In genomic region chr20:53929399-53929798, GRCh38 we compare ENCODE assay signal across 16 cellular contexts.
DNase-seq lines count a peak whose midpoint lies in the region; ATAC-seq and TF ChIP-seq lines count a peak whose summit lies in the region.
"Had no signal": no experiment of that assay in that cellular context is flagged by ENCODE, and none has a peak within 500 bp of the region (broad histone marks: within the 10 kb centered on the region; RNA-seq: fewer than 3 reads in every experiment).

No MANE protein-coding gene starts in this region.

- peaks cover 6 to 11% of the 10 kb centered on the region in 2 donors for H3K4me1 ChIP-seq in mucosa of rectum (ENCODE audit: control insufficient read depth in 2 of 2, insufficient read depth in 2 of 2, low read length in 2 of 2)

- H3K4me3 Mint-ChIP-seq in CD14-positive monocyte (no peak overlapping the region), IgD-negative memory B cell (peak overlapping the region in 2 of 4 donors; percentile 64 to 88), T-helper 17 cell (no peak overlapping the region)
- H3K4me3 Mint-ChIP-seq: CD4-positive, CD25-positive, alpha-beta regulatory T cell; HFFc6 had no signal

- H3K4me1 Mint-ChIP-seq in CD14-positive monocyte, result peaks cover 70% of the 10 kb centered on the region
- H3K4me1 Mint-ChIP-seq in IgD-negative memory B cell, result peaks cover 60 to 70% (median 69%) of the 10 kb centered on the region in 3 donors
- peaks cover 23% of the 10 kb centered on the region for H3K4me1 Mint-ChIP-seq in T-helper 17 cell

- H3K27me3 ChIP-seq in mucosa of rectum (ENCODE audit: control insufficient read depth in 2 of 2, insufficient read depth in 2 of 2, low read length in 2 of 2), result no peaks in the 10 kb centered on the region

- H3K36me3 ChIP-seq in mucosa of rectum (ENCODE audit: control insufficient read depth in 2 of 2, insufficient read depth in 2 of 2, low read length in 2 of 2), result no peaks in the 10 kb centered on the region

- H3K36me3 Mint-ChIP-seq in CD14-positive monocyte (peaks cover 0 to 3% of the 10 kb centered on the region in 2 donors), IgD-negative memory B cell (no peaks in the 10 kb centered on the region), T-helper 17 cell (ENCODE audit: low read depth) (no peaks in the 10 kb centered on the region)
- H3K36me3 Mint-ChIP-seq: CD4-positive, CD25-positive, alpha-beta regulatory T cell had no signal

- TF ChIP-seq CTCF in CD14-positive monocyte (IDR thresholded peaks at IDR 0.05), result no peak

- peak overlapping the region; percentile 52 to 58 for H3K27ac ChIP-seq in mucosa of rectum (ENCODE audit: low read depth in 2 of 2, low read length in 2 of 2)
- H3K27ac ChIP-seq: SK-N-MC had no signal

- no peak overlapping the region for H3K9ac ChIP-seq in mucosa of rectum (ENCODE audit: low read depth in 1 of 2, low read length in 2 of 2)

- H3K27me3 Mint-ChIP-seq in CD14-positive monocyte (ENCODE audit: low read depth in 3 of 3) (peaks cover 0 to 2% (median 2%) of the 10 kb centered on the region in 3 donors), IgD-negative memory B cell (no peaks in the 10 kb centered on the region), T-helper 17 cell (no peaks in the 10 kb centered on the region)

- H3K4me3 ChIP-seq in mucosa of rectum (ENCODE audit: low read length in 2 of 2), result no peak overlapping the region
- H3K4me3 ChIP-seq: SK-N-MC had no signal

- peak overlapping the region in 4 of 7 donors; percentile 11 to 71 (median 17) for H3K27ac Mint-ChIP-seq in CD14-positive monocyte
- H3K27ac Mint-ChIP-seq in IgD-negative memory B cell, result peak overlapping the region; percentile 60 to 95 (median 79)
- peak overlapping the region; percentile 32 for H3K27ac Mint-ChIP-seq in T-helper 17 cell
- H3K27ac Mint-ChIP-seq: HFFc6 had no signal

- intact Hi-C loops in CD14-positive monocyte (cut with micrococcal nuclease), result no loop called here

- ATAC-seq in T-helper 17 cell (no peak), HG02884 (IDR thresholded peaks at IDR 0.05; ENCODE audit: unreplicated experiment) (no peak), HG02970 (IDR thresholded peaks at IDR 0.05; ENCODE audit: low FRiP score, unreplicated experiment) (no peak)

- peaks cover 0 to 2% (median 0%) of the 10 kb centered on the region in 7 donors for H3K9me3 Mint-ChIP-seq in CD14-positive monocyte
- H3K9me3 Mint-ChIP-seq in IgD-negative memory B cell, result no peaks in the 10 kb centered on the region
- H3K9me3 Mint-ChIP-seq: CD4-positive, CD25-positive, alpha-beta regulatory T cell; HFFc6 had no signal

- DNase-seq in CD14-positive monocyte (ENCODE audit: low spot score) (no peak), T-helper 17 cell (no peak), D341Med (ENCODE audit: low spot score) (no peak), RKO (ENCODE audit: low spot score) (no peak)
- DNase-seq: CD4-positive, CD25-positive, alpha-beta regulatory T cell; DMS79 treated with DMSO at 0.1 percent for 48 hours; HFFc6; NCI-H1417 treated with DMSO at 0.1 percent for 48 hours; NCI-H1930; NCI-H526 treated with DMSO at 0.1 percent for 48 hours; Right ventricle myocardium superior had no signal

- H3K9me3 ChIP-seq in T-helper 17 cell (ENCODE audit: control insufficient read depth, low read length, poor library complexity, severe bottlenecking) (no peaks in the 10 kb centered on the region), mucosa of rectum (ENCODE audit: control insufficient read depth in 2 of 2, low read length in 2 of 2) (no peaks in the 10 kb centered on the region)

Comparison
In these comparisons a context has a peak if more than half of its experiments do, and no peak if none do; other contexts are left out.
1. H3K27ac Mint-ChIP-seq: peak in every context shown above with its lines; median percentile 79 in IgD-negative memory B cell; 32 in T-helper 17 cell; 17 in CD14-positive monocyte.